8 cellular contexts compared by ENCODE assay signal in the genomic region with DNA sequence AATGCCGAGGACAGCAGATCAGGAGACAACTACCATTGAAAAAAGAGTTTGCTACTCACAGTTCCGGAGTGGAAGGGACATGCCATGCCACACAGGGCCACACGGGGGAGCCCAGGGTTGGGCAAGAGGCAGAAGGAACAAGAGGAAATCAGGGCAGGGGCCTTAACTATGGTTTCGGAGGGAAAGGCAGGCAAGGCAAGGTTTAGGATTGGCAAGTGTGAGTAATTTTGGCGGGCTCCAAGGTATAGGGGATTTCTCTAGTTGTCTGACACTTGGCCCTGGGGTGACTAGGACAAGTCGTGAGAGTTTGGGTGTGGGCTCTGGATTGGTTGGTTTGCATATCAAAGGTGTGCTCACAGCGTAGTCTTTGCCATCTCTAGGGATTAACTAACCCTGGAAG. TPM values are rescaled to one million over a fixed set of nuclear protein-coding genes. Genes with fewer than 3 reads are reported as not detected.
DNase-seq lines count a peak whose midpoint lies in the region; ATAC-seq and TF ChIP-seq lines count a peak whose summit lies in the region.

No MANE protein-coding gene starts in this region.

- intact Hi-C loops in vagina (cut with DNase I): loop anchor here (10.0 kb wide), 1 partner anchor 530 kb away; no protein-coding TSS in a partner anchor

- H3K27me3 ChIP-seq in NT2/D1 (ENCODE audit: insufficient read depth, insufficient read length) (no peaks in the 10 kb centered on the region), parathyroid adenoma (ENCODE audit: control insufficient read depth, insufficient read depth, low read length) (no peaks in the 10 kb centered on the region), vagina (no peaks in the 10 kb centered on the region)

- no peaks in the 10 kb centered on the region for H3K79me2 ChIP-seq in parathyroid adenoma

- no peak overlapping the region for H3K27ac ChIP-seq in parathyroid adenoma
- H3K27ac ChIP-seq in vagina: no peak overlapping the region

- H3K4me2 ChIP-seq in parathyroid adenoma (ENCODE audit: low read length): no peak overlapping the region

- no peak overlapping the region for H2AFZ ChIP-seq in parathyroid adenoma

- TF ChIP-seq CTCF in parathyroid adenoma (IDR thresholded peaks at IDR 0.05) (peak; percentile 53), vagina (IDR thresholded peaks at IDR 0.05) (peak; percentile 34 to 57 (median 45))

- peak; percentile 18 to 21 for DNase-seq in NCI-H524 (lab: John Stamatoyannopoulos, UW)
- no peak for DNase-seq in NCI-H524 treated with DMSO at 0.1 percent for 48 hours (lab: John Stamatoyannopoulos, UW)
- peak; percentile 48 for DNase-seq in NT2/D1 (ENCODE audit: low read depth, low spot score)
- DNase-seq in activated T-cell treated with anti-CD3 and anti-CD28 coated beads for 4 hours: peak; percentile 51
- peak; percentile 26 for DNase-seq in fibroblast of peridontal ligament (ENCODE audit: extremely low read depth)
- no peak for DNase-seq in vagina (ENCODE audit: extremely low spot score in 2 of 2)

- TF ChIP-seq POLR2A in vagina (IDR thresholded peaks at IDR 0.05): no peak

- H3K4me3 ChIP-seq in NT2/D1 (ENCODE audit: insufficient read length, low read depth): no peak overlapping the region
- H3K4me3 ChIP-seq in parathyroid adenoma (ENCODE audit: low read depth, low read length): no peak overlapping the region
- no peak overlapping the region for H3K4me3 ChIP-seq in vagina

- H3K36me3 ChIP-seq in NT2/D1 (ENCODE audit: insufficient read depth, insufficient read length, low read length) (no peaks in the 10 kb centered on the region), parathyroid adenoma (ENCODE audit: control insufficient read depth, insufficient read depth, low read length) (no peaks in the 10 kb centered on the region), vagina (no peaks in the 10 kb centered on the region)

- H3K9ac ChIP-seq in NT2/D1 (ENCODE audit: insufficient read length, low read depth) (no peak overlapping the region), parathyroid adenoma (no peak overlapping the region)

- no peaks in the 10 kb centered on the region for H3K9me3 ChIP-seq in NT2/D1 (ENCODE audit: insufficient read depth, low read length)
- H3K9me3 ChIP-seq in parathyroid adenoma (ENCODE audit: control insufficient read depth, low read length): no peaks in the 10 kb centered on the region
- no peaks in the 10 kb centered on the region for H3K9me3 ChIP-seq in vagina

- peaks cover 2% of the 10 kb centered on the region for H3K4me1 ChIP-seq in NT2/D1 (ENCODE audit: insufficient read depth, insufficient read length)
- no peaks in the 10 kb centered on the region for H3K4me1 ChIP-seq in parathyroid adenoma
- no peaks in the 10 kb centered on the region for H3K4me1 ChIP-seq in vagina

- ATAC-seq in GM18861 (IDR thresholded peaks at IDR 0.05; ENCODE audit: unreplicated experiment): no peak

RNA-seq across cellular contexts. Expression of gene NTN1, which starts 27.0 kb away (rescaled TPM):
- total RNA-seq in vagina: 4.7 TPM

RNA-seq across cellular contexts. Expression of gene PIK3R5, which starts 28.8 kb away (rescaled TPM):
- total RNA-seq in vagina: 10.6 TPM

Comparison
In these comparisons a context has a peak if more than half of its experiments do, and no peak if none do; other contexts are left out.
1. DNase-seq: peak in NCI-H524 (2 of 2), NT2/D1 (single experiment), activated T-cell treated with anti-CD3 and anti-CD28 coated beads for 4 hours (single experiment) and fibroblast of peridontal ligament (single experiment); none in NCI-H524 treated with DMSO at 0.1 percent for 48 hours (single experiment) and vagina (0 of 2).